8 cellular contexts compared by ENCODE assay signal in the genomic region with DNA sequence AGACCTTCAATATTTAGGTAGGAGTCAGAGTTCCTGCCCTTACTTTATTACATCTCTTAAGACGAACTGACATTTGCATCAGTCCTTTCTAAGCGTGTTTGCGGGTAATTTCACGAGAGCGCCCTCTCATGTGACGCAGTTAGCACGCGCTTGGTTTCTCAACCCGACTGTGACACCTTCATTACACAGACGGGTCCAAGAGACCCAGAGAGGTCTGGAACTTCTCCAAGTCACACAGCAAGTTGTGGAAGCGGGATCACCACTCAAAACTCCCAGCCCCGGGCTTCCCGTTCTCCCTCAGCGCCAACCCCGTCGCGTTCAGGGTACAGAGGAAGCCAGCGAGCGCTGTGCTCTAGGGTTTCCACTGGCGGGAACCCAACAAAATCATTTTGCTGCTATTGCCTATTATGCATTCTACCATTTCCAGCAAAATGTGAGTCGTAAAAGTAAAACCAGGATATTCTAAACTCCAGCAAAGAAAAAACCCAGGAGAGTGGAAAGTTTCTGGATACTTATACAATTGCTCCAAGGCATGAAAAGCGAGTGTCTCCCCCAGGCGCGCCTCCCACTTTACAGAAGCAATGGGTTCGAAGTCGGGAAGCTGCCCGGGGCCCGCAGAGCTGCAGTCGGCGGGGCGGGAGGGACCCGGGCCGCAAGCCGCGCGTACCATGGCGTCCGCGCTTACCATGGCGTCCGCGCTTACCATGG. TPM values are rescaled to one million over a fixed set of nuclear protein-coding genes. Genes with fewer than 3 reads are reported as not detected.
DNase-seq lines count a peak whose midpoint lies in the region; ATAC-seq and TF ChIP-seq lines count a peak whose summit lies in the region.

No MANE protein-coding gene starts in this region.

- no peaks in the 10 kb centered on the region for H3K9me3 Mint-ChIP-seq in activated B cell treated with CpG ODN at 0.5 μM for 24 hours

- H3K4me3 Mint-ChIP-seq in activated B cell treated with CpG ODN at 0.5 μM for 24 hours = peak overlapping the region; percentile 84

- H3K36me3 Mint-ChIP-seq in activated B cell treated with CpG ODN at 0.5 μM for 24 hours (ENCODE audit: low read depth) = peaks cover 3% of the 10 kb centered on the region

- intact Hi-C loops in activated B cell treated with CpG ODN at 0.5 μM for 24 hours (cut with micrococcal nuclease) = loop anchor here (1.0 to 2.0 kb wide), 3 partner anchors 54 to 443 kb away; partner anchors contain the start of genes THOC1 and YES1

- DNase-seq in NCI-H2029 treated with DMSO at 0.1 percent for 48 hours (lab: John Stamatoyannopoulos, UW) (peak; percentile 11), activated B cell treated with CpG ODN at 0.5 μM for 24 hours (peak; percentile 33), kidney epithelial cell (ENCODE audit: low read depth) (no peak), 8988T (no peak)
- DNase-seq in central memory CD4-positive, alpha-beta T cell = peak; percentile 78
- peak; percentile 53 to 64 for DNase-seq in stimulated activated CD4-positive, alpha-beta T cell treated with anti-CD3 and anti-CD28 coated beads, Interleukin-15, amount 100 ng/mL, for 48 hours (ENCODE audit: low read depth in 2 of 2)

- no peak for TF ChIP-seq CTCF in activated B cell treated with CpG ODN at 0.5 μM for 24 hours (IDR thresholded peaks at IDR 0.05)
- TF ChIP-seq CTCF in kidney epithelial cell (IDR thresholded peaks at IDR 0.05; ENCODE audit: insufficient read depth, low read length, poor library complexity, severe bottlenecking) = no peak

- peaks cover 4% of the 10 kb centered on the region for H3K27me3 Mint-ChIP-seq in activated B cell treated with CpG ODN at 0.5 μM for 24 hours

- ATAC-seq in GM18502 (IDR thresholded peaks at IDR 0.05; ENCODE audit: poor library complexity, unreplicated experiment) (peak; percentile 72), HG02840 (IDR thresholded peaks at IDR 0.05; ENCODE audit: low FRiP score, unreplicated experiment) (peak; percentile 45), activated B cell treated with CpG ODN at 0.5 μM for 24 hours (ENCODE audit: low read depth) (peak; percentile 45)

- peaks cover 7% of the 10 kb centered on the region for H3K4me1 Mint-ChIP-seq in activated B cell treated with CpG ODN at 0.5 μM for 24 hours

- H3K27ac Mint-ChIP-seq in activated B cell treated with CpG ODN at 0.5 μM for 24 hours = peak overlapping the region; percentile 13

- CTCF ChIA-PET in activated B cell treated with CpG ODN at 0.5 μM for 24 hours (lab: Charles Lee) = no interaction called here

- H3K4me3 ChIP-seq in kidney epithelial cell (ENCODE audit: low read depth, low read length) = peak overlapping the region; percentile 67

- H3K36me3 ChIP-seq in kidney epithelial cell (ENCODE audit: control insufficient read depth, insufficient read depth, low read length) = no peaks in the 10 kb centered on the region

- POLR2A ChIA-PET in activated B cell treated with CpG ODN at 0.5 μM for 24 hours (lab: Charles Lee) = interaction anchor here (1.2 kb wide), 1 partner anchor 53 kb away, joined by 3 read pairs; no protein-coding TSS in a partner anchor

- H3K27me3 ChIP-seq in kidney epithelial cell (ENCODE audit: control insufficient read depth, insufficient read depth, low read length) = no peaks in the 10 kb centered on the region

RNA-seq across cellular contexts. Expression of gene ENOSF1, which starts 0.6 kb away (rescaled TPM):
- 21.3 and 23.8 TPM in 2 replicates for total RNA-seq in activated B cell treated with CpG ODN at 0.5 μM for 24 hours
- total RNA-seq in kidney epithelial cell = 29.7 and 31.9 TPM in 2 replicates

RNA-seq across cellular contexts. Expression of gene TYMS, which starts 54.4 kb away (rescaled TPM):
- total RNA-seq in activated B cell treated with CpG ODN at 0.5 μM for 24 hours (4.0 and 5.1 TPM in 2 replicates), kidney epithelial cell (22.1 and 22.7 TPM in 2 replicates)

Comparison
In these comparisons a context has a peak if more than half of its experiments do, and no peak if none do; other contexts are left out.
1. DNase-seq: peak in NCI-H2029 treated with DMSO at 0.1 percent for 48 hours (single experiment), activated B cell treated with CpG ODN at 0.5 μM for 24 hours (single experiment), central memory CD4-positive, alpha-beta T cell (single experiment) and stimulated activated CD4-positive, alpha-beta T cell treated with anti-CD3 and anti-CD28 coated beads, Interleukin-15, amount 100 ng/mL, for 48 hours (2 of 2); none in kidney epithelial cell (single experiment) and 8988T (single experiment).
2. Peak in every context shown above with its lines, with median percentiles within 50 percentile points of each other: ATAC-seq.